ENCODE assay signal across 1 cellular context in genomic region chr2:19809206-19809605, GRCh38.
TF ChIP-seq lines count a peak whose summit lies in the region.

No MANE protein-coding gene starts in this region.

TF ChIP-seq in WTC11, 78 proteins besides CTCF, POLR2A, EP300 and RAD21 (continued from another document):
- TF ChIP-seq USF2 (CRISPR knock-in tag; IDR thresholded peaks at IDR 0.05) (no peak), USF1 (CRISPR knock-in tag; IDR thresholded peaks at IDR 0.05) (no peak)
